ENCODE assay signal across 1 cellular context in the genomic region with DNA sequence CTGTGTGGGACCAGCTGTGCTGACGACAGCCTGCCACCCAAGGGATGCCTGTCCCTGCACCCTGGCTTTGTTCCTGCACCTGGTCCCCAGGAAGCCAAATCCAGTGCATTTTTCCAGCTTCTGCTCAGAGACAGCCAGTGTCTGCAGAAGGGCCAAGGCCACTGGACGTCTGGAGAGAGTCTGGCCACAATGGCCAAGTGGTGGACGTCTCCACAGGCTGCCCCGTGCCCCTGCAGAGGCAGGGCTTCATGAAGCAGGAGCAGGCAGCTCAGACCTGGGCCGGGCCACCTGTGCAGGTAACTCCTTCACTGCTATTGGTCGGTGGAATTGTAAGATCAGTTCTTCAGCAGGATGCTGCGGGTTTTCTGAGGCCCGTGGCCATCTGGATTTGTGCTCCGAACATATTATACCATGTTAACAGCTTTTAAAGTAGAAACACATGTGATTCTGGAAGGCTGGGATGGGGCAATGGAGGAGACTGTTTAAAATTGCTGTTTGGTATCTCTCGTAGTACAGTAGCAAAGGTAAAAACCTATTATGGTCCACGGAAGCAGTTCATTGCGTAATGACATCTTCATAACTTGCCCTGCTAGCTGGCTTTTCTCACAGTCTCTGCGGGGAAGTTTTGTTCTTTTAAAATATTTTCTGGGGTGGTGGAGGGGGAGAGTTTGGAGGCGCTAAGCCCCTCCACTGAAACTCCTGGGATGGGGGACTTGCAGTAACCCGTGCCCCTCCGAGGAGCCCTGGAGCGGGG.
TF ChIP-seq lines count a peak whose summit lies in the region.

No MANE protein-coding gene starts in this region.

TF ChIP-seq in HepG2, 621 proteins besides CTCF, POLR2A, EP300 and RAD21 (continued from another document):
- TF ChIP-seq, protein P1, sequence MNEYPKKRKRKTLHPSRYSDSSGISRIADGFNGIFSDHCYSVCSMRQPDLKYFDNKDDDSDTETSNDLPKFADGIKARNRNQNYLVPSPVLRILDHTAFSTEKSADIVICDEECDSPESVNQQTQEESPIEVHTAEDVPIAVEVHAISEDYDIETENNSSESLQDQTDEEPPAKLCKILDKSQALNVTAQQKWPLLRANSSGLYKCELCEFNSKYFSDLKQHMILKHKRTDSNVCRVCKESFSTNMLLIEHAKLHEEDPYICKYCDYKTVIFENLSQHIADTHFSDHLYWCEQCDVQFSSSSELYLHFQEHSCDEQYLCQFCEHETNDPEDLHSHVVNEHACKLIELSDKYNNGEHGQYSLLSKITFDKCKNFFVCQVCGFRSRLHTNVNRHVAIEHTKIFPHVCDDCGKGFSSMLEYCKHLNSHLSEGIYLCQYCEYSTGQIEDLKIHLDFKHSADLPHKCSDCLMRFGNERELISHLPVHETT (CRISPR knock-in tag; conservative IDR thresholded peaks at IDR 0.05): 0 out of 2 replicates have a peak, but pooled peaks have one; percentile 39
- 0 out of 2 replicates have a peak, but pooled peaks have one; percentile 35 for TF ChIP-seq ZNF570 (CRISPR knock-in tag; IDR thresholded peaks at IDR 0.05; ENCODE audit: borderline replicate concordance)
- TF ChIP-seq ZBTB7A (CRISPR knock-in tag; IDR thresholded peaks at IDR 0.05): no peak
- TF ChIP-seq ZBTB7B (CRISPR knock-in tag; IDR thresholded peaks at IDR 0.05): 0 out of 2 replicates have a peak, but pooled peaks have one; percentile 55
- TF ChIP-seq ZNF143 (CRISPR knock-in tag; IDR thresholded peaks at IDR 0.05): no peak
- TF ChIP-seq ZNF607 (CRISPR knock-in tag; IDR thresholded peaks at IDR 0.05; ENCODE audit: borderline replicate concordance): 0 out of 2 replicates have a peak, but pooled peaks have one; percentile 44
- TF ChIP-seq, protein P2, sequence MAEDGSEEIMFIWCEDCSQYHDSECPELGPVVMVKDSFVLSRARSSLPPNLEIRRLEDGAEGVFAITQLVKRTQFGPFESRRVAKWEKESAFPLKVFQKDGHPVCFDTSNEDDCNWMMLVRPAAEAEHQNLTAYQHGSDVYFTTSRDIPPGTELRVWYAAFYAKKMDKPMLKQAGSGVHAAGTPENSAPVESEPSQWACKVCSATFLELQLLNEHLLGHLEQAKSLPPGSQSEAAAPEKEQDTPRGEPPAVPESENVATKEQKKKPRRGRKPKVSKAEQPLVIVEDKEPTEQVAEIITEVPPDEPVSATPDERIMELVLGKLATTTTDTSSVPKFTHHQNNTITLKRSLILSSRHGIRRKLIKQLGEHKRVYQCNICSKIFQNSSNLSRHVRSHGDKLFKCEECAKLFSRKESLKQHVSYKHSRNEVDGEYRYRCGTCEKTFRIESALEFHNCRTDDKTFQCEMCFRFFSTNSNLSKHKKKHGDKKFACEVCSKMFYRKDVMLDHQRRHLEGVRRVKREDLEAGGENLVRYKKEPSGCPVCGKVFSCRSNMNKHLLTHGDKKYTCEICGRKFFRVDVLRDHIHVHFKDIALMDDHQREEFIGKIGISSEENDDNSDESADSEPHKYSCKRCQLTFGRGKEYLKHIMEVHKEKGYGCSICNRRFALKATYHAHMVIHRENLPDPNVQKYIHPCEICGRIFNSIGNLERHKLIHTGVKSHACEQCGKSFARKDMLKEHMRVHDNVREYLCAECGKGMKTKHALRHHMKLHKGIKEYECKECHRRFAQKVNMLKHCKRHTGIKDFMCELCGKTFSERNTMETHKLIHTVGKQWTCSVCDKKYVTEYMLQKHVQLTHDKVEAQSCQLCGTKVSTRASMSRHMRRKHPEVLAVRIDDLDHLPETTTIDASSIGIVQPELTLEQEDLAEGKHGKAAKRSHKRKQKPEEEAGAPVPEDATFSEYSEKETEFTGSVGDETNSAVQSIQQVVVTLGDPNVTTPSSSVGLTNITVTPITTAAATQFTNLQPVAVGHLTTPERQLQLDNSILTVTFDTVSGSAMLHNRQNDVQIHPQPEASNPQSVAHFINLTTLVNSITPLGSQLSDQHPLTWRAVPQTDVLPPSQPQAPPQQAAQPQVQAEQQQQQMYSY (CRISPR knock-in tag; IDR thresholded peaks at IDR 0.05): peak; percentile 35; the same call in 1 of the 2 replicates
- TF ChIP-seq ARHGAP35 (CRISPR knock-in tag; IDR thresholded peaks at IDR 0.05; ENCODE audit: borderline replicate concordance): 0 out of 2 replicates have a peak, but pooled peaks have one; percentile 21
- TF ChIP-seq ZNF644 (CRISPR knock-in tag; IDR thresholded peaks at IDR 0.05; ENCODE audit: low read depth): 0 out of 2 replicates have a peak, but pooled peaks have one; percentile 22
- TF ChIP-seq, protein P3, sequence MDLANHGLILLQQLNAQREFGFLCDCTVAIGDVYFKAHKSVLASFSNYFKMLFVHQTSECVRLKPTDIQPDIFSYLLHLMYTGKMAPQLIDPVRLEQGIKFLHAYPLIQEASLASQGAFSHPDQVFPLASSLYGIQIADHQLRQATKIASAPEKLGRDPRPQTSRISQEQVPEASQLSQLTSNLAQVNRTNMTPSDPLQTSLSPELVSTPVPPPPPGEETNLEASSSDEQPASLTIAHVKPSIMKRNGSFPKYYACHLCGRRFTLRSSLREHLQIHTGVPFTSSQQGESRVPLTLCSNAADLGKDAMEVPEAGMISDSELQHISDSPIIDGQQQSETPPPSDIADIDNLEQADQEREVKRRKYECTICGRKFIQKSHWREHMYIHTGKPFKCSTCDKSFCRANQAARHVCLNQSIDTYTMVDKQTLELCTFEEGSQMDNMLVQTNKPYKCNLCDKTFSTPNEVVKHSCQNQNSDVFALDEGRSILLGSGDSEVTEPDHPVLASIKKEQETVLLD (CRISPR knock-in tag; IDR thresholded peaks at IDR 0.05; ENCODE audit: low read depth): 0 out of 2 replicates have a peak, but pooled peaks have one; percentile 13
- TF ChIP-seq, protein P4, sequence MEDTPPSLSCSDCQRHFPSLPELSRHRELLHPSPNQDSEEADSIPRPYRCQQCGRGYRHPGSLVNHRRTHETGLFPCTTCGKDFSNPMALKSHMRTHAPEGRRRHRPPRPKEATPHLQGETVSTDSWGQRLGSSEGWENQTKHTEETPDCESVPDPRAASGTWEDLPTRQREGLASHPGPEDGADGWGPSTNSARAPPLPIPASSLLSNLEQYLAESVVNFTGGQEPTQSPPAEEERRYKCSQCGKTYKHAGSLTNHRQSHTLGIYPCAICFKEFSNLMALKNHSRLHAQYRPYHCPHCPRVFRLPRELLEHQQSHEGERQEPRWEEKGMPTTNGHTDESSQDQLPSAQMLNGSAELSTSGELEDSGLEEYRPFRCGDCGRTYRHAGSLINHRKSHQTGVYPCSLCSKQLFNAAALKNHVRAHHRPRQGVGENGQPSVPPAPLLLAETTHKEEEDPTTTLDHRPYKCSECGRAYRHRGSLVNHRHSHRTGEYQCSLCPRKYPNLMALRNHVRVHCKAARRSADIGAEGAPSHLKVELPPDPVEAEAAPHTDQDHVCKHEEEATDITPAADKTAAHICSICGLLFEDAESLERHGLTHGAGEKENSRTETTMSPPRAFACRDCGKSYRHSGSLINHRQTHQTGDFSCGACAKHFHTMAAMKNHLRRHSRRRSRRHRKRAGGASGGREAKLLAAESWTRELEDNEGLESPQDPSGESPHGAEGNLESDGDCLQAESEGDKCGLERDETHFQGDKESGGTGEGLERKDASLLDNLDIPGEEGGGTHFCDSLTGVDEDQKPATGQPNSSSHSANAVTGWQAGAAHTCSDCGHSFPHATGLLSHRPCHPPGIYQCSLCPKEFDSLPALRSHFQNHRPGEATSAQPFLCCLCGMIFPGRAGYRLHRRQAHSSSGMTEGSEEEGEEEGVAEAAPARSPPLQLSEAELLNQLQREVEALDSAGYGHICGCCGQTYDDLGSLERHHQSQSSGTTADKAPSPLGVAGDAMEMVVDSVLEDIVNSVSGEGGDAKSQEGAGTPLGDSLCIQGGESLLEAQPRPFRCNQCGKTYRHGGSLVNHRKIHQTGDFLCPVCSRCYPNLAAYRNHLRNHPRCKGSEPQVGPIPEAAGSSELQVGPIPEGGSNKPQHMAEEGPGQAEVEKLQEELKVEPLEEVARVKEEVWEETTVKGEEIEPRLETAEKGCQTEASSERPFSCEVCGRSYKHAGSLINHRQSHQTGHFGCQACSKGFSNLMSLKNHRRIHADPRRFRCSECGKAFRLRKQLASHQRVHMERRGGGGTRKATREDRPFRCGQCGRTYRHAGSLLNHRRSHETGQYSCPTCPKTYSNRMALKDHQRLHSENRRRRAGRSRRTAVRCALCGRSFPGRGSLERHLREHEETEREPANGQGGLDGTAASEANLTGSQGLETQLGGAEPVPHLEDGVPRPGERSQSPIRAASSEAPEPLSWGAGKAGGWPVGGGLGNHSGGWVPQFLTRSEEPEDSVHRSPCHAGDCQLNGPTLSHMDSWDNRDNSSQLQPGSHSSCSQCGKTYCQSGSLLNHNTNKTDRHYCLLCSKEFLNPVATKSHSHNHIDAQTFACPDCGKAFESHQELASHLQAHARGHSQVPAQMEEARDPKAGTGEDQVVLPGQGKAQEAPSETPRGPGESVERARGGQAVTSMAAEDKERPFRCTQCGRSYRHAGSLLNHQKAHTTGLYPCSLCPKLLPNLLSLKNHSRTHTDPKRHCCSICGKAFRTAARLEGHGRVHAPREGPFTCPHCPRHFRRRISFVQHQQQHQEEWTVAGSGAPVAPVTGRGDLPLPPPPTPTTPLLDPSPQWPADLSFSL (CRISPR knock-in tag; IDR thresholded peaks at IDR 0.05): peak; percentile 9; the same call in 1 of the 2 replicates
- no peak for TF ChIP-seq ZNF333 (CRISPR knock-in tag; IDR thresholded peaks at IDR 0.05; ENCODE audit: borderline replicate concordance)
- TF ChIP-seq, protein P5, sequence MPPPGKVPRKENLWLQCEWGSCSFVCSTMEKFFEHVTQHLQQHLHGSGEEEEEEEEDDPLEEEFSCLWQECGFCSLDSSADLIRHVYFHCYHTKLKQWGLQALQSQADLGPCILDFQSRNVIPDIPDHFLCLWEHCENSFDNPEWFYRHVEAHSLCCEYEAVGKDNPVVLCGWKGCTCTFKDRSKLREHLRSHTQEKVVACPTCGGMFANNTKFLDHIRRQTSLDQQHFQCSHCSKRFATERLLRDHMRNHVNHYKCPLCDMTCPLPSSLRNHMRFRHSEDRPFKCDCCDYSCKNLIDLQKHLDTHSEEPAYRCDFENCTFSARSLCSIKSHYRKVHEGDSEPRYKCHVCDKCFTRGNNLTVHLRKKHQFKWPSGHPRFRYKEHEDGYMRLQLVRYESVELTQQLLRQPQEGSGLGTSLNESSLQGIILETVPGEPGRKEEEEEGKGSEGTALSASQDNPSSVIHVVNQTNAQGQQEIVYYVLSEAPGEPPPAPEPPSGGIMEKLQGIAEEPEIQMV (CRISPR knock-in tag; IDR thresholded peaks at IDR 0.05; ENCODE audit: low read depth): no peak
- TF ChIP-seq ZFY (CRISPR knock-in tag; IDR thresholded peaks at IDR 0.05): peak; percentile 42; the same call in 1 of the 2 replicates
- peak; percentile 60; the same call in 1 of the 2 replicates for TF ChIP-seq ZNF619 (CRISPR knock-in tag; IDR thresholded peaks at IDR 0.05)
- no peak for TF ChIP-seq ATF7 (IDR thresholded peaks at IDR 0.05)
- TF ChIP-seq ATF7 (CRISPR knock-in tag; IDR thresholded peaks at IDR 0.05): 0 out of 2 replicates have a peak, but pooled peaks have one; percentile 19
TF ChIP-seq in HepG2: peak in this region for 71.
